In the genomic region with DNA sequence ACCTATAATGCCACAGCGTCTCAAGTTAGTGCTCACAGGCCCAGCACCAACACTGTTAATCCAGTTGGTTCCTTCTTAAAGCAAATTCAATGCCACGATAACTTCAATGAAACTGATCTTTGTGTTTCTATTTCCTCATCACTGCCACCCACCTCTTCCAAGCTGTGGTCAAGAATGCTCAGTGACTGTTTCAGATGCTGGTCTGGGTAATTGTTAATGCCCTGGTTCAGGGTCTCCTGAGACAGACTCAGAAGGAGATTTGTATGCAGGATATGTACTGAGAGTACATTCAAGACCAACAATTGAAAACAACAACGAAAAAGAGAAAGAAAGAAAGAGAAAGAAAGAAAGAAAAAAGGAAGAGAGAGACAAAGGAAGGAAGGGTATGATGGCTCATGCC, we compare ENCODE assay signal across 21 cellular contexts.
DNase-seq lines count a peak whose midpoint lies in the region; ATAC-seq and TF ChIP-seq lines count a peak whose summit lies in the region.
"Had no signal": no experiment of that assay in that cellular context is flagged by ENCODE, and none has a peak within 500 bp of the region (broad histone marks: within the 10 kb centered on the region; RNA-seq: fewer than 3 reads in every experiment).

No MANE protein-coding gene starts in this region.

- no peak overlapping the region for H2BK120ac ChIP-seq in mesenchymal stem cell (ENCODE audit: low read depth, low read length)

- no peaks in the 10 kb centered on the region for H3K79me1 ChIP-seq in mesenchymal stem cell (replicated peaks; ENCODE audit: low read length, poor library complexity, severe bottlenecking)

- no peaks in the 10 kb centered on the region for H3K27me3 ChIP-seq in mesenchymal stem cell (ENCODE audit: control insufficient read depth in 1 of 2, insufficient read depth in 1 of 2, low read length in 2 of 2)
- H3K27me3 ChIP-seq: MG63, Peyer's patch, SJSA1 had no signal

- H2BK12ac ChIP-seq in mesenchymal stem cell (ENCODE audit: low read length in 2 of 2) = no peak overlapping the region

- H3K36me3 ChIP-seq in mesenchymal stem cell (ENCODE audit: control insufficient read depth in 1 of 2, insufficient read depth in 2 of 2, low read depth in 1 of 2, low read length in 2 of 2) = no peaks in the 10 kb centered on the region
- H3K36me3 ChIP-seq: MG63, Peyer's patch, SJSA1 had no signal

- ATAC-seq in GM18517 (IDR thresholded peaks at IDR 0.05; ENCODE audit: unreplicated experiment) = peak; percentile 75
- peak; percentile 40 for ATAC-seq in GM19468 (IDR thresholded peaks at IDR 0.05; ENCODE audit: extremely low read depth, unreplicated experiment)
- ATAC-seq in stimulated activated memory B cell treated with anti-CD40 and anti-IgM and Interleukin-4, amounts not matched to agents 10 μg/mL and 1 μg/mL and 100 μg/mL, for 72 hours = peak; percentile 74
- no peak for ATAC-seq in natural killer cell

- H3K27ac Mint-ChIP-seq in stimulated activated memory B cell treated with anti-CD40 and anti-IgM and Interleukin-4, amounts not matched to agents 10 μg/mL and 1 μg/mL and 100 μg/mL, for 72 hours = peak overlapping the region; percentile 62
- H3K27ac Mint-ChIP-seq in natural killer cell = no peak overlapping the region

- H2BK5ac ChIP-seq in mesenchymal stem cell (ENCODE audit: low read depth, low read length, poor library complexity, severe bottlenecking) = no peak overlapping the region

- no peaks in the 10 kb centered on the region for H3K4me1 ChIP-seq in mesenchymal stem cell (ENCODE audit: control insufficient read depth, insufficient read depth, low read depth, low read length)
- H3K4me1 ChIP-seq: Peyer's patch, SJSA1 had no signal

- no peak overlapping the region for H3K4ac ChIP-seq in mesenchymal stem cell (ENCODE audit: low read depth in 1 of 2, low read length in 2 of 2)

- H3K27me3 Mint-ChIP-seq in stimulated activated memory B cell treated with anti-CD40 and anti-IgM and Interleukin-4, amounts not matched to agents 10 μg/mL and 1 μg/mL and 100 μg/mL, for 72 hours = no peaks in the 10 kb centered on the region
- H3K27me3 Mint-ChIP-seq in natural killer cell (ENCODE audit: low read depth in 2 of 2) = no peaks in the 10 kb centered on the region
- H3K27me3 Mint-ChIP-seq: IgD-negative memory B cell had no signal

- H3K4me1 Mint-ChIP-seq in stimulated activated memory B cell treated with anti-CD40 and anti-IgM and Interleukin-4, amounts not matched to agents 10 μg/mL and 1 μg/mL and 100 μg/mL, for 72 hours = peaks cover 26% of the 10 kb centered on the region
- H3K4me1 Mint-ChIP-seq in natural killer cell = no peaks in the 10 kb centered on the region

- no peak for TF ChIP-seq CTCF in GM13976 (IDR thresholded peaks at IDR 0.05; ENCODE audit: borderline replicate concordance, control extremely low read depth, extremely low read depth, insufficient read depth, missing control alignments)
- no peak for TF ChIP-seq CTCF in natural killer cell (IDR thresholded peaks at IDR 0.05)

- no peak overlapping the region for H2AFZ ChIP-seq in mesenchymal stem cell (ENCODE audit: low read depth, low read length)

- 94% methylated on average over 2 of the region's 3 CpGs for WGBS in mesenchymal stem cell

- H3K4me3 Mint-ChIP-seq in stimulated activated memory B cell treated with anti-CD40 and anti-IgM and Interleukin-4, amounts not matched to agents 10 μg/mL and 1 μg/mL and 100 μg/mL, for 72 hours = peak overlapping the region; percentile 19
- H3K4me3 Mint-ChIP-seq in natural killer cell = no peak overlapping the region

- H3K14ac ChIP-seq in mesenchymal stem cell (ENCODE audit: low read length in 2 of 2) = no peak overlapping the region

- H4K8ac ChIP-seq in mesenchymal stem cell (ENCODE audit: low read length) = no peak overlapping the region

- DNase-seq in mesenchymal stem cell (no peak), GM13976 (ENCODE audit: low spot score) (no peak), NCI-H2227 (lab: John Stamatoyannopoulos, UW; ENCODE audit: unreplicated experiment) (no peak), natural killer cell (no peak)
- DNase-seq: DMS79; Kasumi-1; MG63; NCI-H1048; NCI-H146; NCI-H2029 treated with DMSO at 0.1 percent for 48 hours; NCI-H2171; NCI-H446 treated with DMSO at 0.1 percent for 48 hours; NCI-H69; NK-92 treated with Interleukin-12 subunit alpha and Interleukin-12 subunit beta, amount 100 ng/mL, for 24 hours; Peyer's patch had no signal

- H3K18ac ChIP-seq in mesenchymal stem cell (ENCODE audit: low read depth in 1 of 2, low read length in 2 of 2) = no peak overlapping the region

- no peaks in the 10 kb centered on the region for H3K36me3 Mint-ChIP-seq in stimulated activated memory B cell treated with anti-CD40 and anti-IgM and Interleukin-4, amounts not matched to agents 10 μg/mL and 1 μg/mL and 100 μg/mL, for 72 hours
- H3K36me3 Mint-ChIP-seq in natural killer cell = no peaks in the 10 kb centered on the region

- peak overlapping the region; percentile 20 for H4K91ac ChIP-seq in mesenchymal stem cell (ENCODE audit: low read length)

- H3K9me3 Mint-ChIP-seq in stimulated activated memory B cell treated with anti-CD40 and anti-IgM and Interleukin-4, amounts not matched to agents 10 μg/mL and 1 μg/mL and 100 μg/mL, for 72 hours = no peaks in the 10 kb centered on the region
- H3K9me3 Mint-ChIP-seq in natural killer cell = peaks cover 0 to 3% of the 10 kb centered on the region in 2 donors

- peaks cover 5% of the 10 kb centered on the region for H3K9me3 ChIP-seq in mesenchymal stem cell (ENCODE audit: control insufficient read depth, low read length)
- H3K9me3 ChIP-seq: MG63, Peyer's patch, SJSA1 had no signal

- no peak overlapping the region for H3K9ac ChIP-seq in mesenchymal stem cell (ENCODE audit: low read length)

- H3K4me3 ChIP-seq in mesenchymal stem cell (ENCODE audit: insufficient read depth in 1 of 2, low read depth in 1 of 2, low read length in 2 of 2) = no peak overlapping the region
- H3K4me3 ChIP-seq: MG63, Peyer's patch, SJSA1 had no signal

- no peak overlapping the region for H3K27ac ChIP-seq in mesenchymal stem cell (ENCODE audit: low read length, poor library complexity, severe bottlenecking)
- H3K27ac ChIP-seq: C4-2B, Peyer's patch, SJSA1 had no signal

- in situ Hi-C loops in GM13976 (cut with MboI; ENCODE audit: low sequenced_read_pairs, unreplicated experiment) = no loop called here

- H3K4me2 ChIP-seq in mesenchymal stem cell (ENCODE audit: low read length, poor library complexity, severe bottlenecking) = no peak overlapping the region

- no peak overlapping the region for H2BK15ac ChIP-seq in mesenchymal stem cell (ENCODE audit: low read depth, poor library complexity, severe bottlenecking)

- no peak overlapping the region for H2AK5ac ChIP-seq in mesenchymal stem cell (ENCODE audit: low read length, severe bottlenecking)

- intact Hi-C loops in natural killer cell (cut with micrococcal nuclease) = no loop called here

- no peak overlapping the region for H3K23ac ChIP-seq in mesenchymal stem cell (ENCODE audit: low read length in 2 of 2)

Comparison
In these comparisons a context has a peak if more than half of its experiments do, and no peak if none do; other contexts are left out.
1. ATAC-seq: peak in GM18517 (single experiment), GM19468 (single experiment) and stimulated activated memory B cell treated with anti-CD40 and anti-IgM and Interleukin-4, amounts not matched to agents 10 μg/mL and 1 μg/mL and 100 μg/mL, for 72 hours (single experiment); none in natural killer cell (0 of 3).